ENCODE assay signal across 1 cellular context in genomic region chr10:46014215-46014614, GRCh38.
TF ChIP-seq lines count a peak whose summit lies in the region.

No MANE protein-coding gene starts in this region.

TF ChIP-seq in K562, 482 proteins besides CTCF, POLR2A, EP300 and RAD21:
- TF ChIP-seq TAL1 (IDR thresholded peaks at IDR 0.05) (0 out of 2 replicates have a peak, but pooled peaks have one; percentile 15), ZNF780A (CRISPR knock-in tag; IDR thresholded peaks at IDR 0.05) (no peak), CBFA2T3 (IDR thresholded peaks at IDR 0.05) (peak; percentile 51), CBFA2T2 (conservative IDR thresholded peaks at IDR 0.05) (peak; percentile 23; the same call in 1 of the 2 replicates), TCF3 (CRISPR knock-in tag; IDR thresholded peaks at IDR 0.05) (0 out of 2 replicates have a peak, but pooled peaks have one; percentile 17), CHD1 (IDR thresholded peaks at IDR 0.05; ENCODE audit: low read length) (no peak)
